In the genomic region with DNA sequence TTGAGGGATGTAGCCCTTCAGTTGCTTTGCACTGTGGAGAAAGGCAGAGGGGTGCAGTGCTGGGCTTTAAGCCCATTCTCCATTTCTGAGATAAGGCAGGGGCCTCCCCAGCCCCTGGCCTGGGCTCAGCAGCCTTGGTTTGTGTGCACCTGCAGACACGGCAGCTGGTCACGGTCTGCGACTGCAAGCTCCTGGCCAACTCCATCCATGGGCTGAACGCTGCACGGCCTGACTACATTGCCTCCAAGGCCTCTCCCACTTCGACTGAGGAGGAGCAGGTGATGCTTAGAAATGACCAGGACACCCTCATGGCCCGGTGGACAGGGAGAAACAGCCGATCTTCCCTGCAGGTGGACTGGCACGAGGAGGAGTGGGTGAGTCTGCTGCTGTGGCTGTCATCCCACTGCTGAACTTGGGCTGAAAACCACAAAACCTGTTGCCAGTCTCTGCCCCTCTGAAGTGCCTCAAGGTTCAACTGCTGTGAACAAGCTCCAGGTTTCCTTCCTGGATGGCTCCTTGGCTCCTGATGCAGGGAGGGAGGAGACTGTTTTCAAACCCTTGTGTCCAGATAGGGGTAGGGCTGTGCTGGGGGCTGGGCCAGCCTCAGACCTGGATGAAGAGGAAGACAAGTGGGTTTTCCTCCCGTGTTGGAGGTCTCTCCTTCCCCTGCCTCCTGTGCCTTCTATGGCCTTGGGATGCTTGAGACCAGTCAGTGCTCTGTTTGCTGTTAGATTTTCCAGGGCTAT, we compare ENCODE assay signal across 24 cellular contexts. TPM values are rescaled to one million over a fixed set of nuclear protein-coding genes. Genes with fewer than 3 reads are reported as not detected.
DNase-seq lines count a peak whose midpoint lies in the region; ATAC-seq and TF ChIP-seq lines count a peak whose summit lies in the region.
"Had no signal": no experiment of that assay in that cellular context is flagged by ENCODE, and none has a peak within 500 bp of the region (broad histone marks: within the 10 kb centered on the region; RNA-seq: fewer than 3 reads in every experiment).

No MANE protein-coding gene starts in this region.

- H3K9me3 ChIP-seq in T-helper 17 cell (ENCODE audit: control insufficient read depth, low read length, poor library complexity, severe bottlenecking): no peaks in the 10 kb centered on the region
- H3K9me3 ChIP-seq: A549, BE2C, gastroesophageal sphincter, MG63, SK-N-SH, transverse colon had no signal

- peak overlapping the region; percentile 43 for H3K27ac Mint-ChIP-seq in activated CD8-positive, alpha-beta T cell treated with anti-CD3 and anti-CD28 coated beads for 36 hours
- no peak overlapping the region for H3K27ac Mint-ChIP-seq in activated CD8-positive, alpha-beta T cell treated with anti-CD3 and anti-CD28 coated beads, Interleukin-2, amount 10 ng/mL, durations not matched to agents 7 days and 5 days
- H3K27ac Mint-ChIP-seq in T-helper 17 cell (peak overlapping the region; percentile 21), mesothelial cell of epicardium (no peak overlapping the region)

- ATAC-seq in activated CD8-positive, alpha-beta T cell treated with anti-CD3 and anti-CD28 coated beads for 36 hours: no peak
- no peak for ATAC-seq in activated CD8-positive, alpha-beta T cell treated with anti-CD3 and anti-CD28 coated beads, Interleukin-2, amount 10 ng/mL, durations not matched to agents 7 days and 5 days
- ATAC-seq in T-helper 17 cell (no peak), GM18505 (IDR thresholded peaks at IDR 0.05; ENCODE audit: unreplicated experiment) (no peak)
- ATAC-seq: A549; gastroesophageal sphincter; stimulated activated naive CD8-positive, alpha-beta T cell treated with anti-CD3 and anti-CD28 coated beads, Interleukin-15, amount 100 ng/mL, for 72 hours had no signal

- TF ChIP-seq CTCF in activated CD8-positive, alpha-beta T cell treated with anti-CD3 and anti-CD28 coated beads for 36 hours (IDR thresholded peaks at IDR 0.05): no peak
- no peak for TF ChIP-seq CTCF in mesothelial cell of epicardium (IDR thresholded peaks at IDR 0.05; ENCODE audit: unreplicated experiment)

- no peaks in the 10 kb centered on the region for H3K9me3 Mint-ChIP-seq in activated CD8-positive, alpha-beta T cell treated with anti-CD3 and anti-CD28 coated beads for 36 hours
- H3K9me3 Mint-ChIP-seq in activated CD8-positive, alpha-beta T cell treated with anti-CD3 and anti-CD28 coated beads, Interleukin-2, amount 10 ng/mL, durations not matched to agents 7 days and 5 days (ENCODE audit: insufficient read depth): no peaks in the 10 kb centered on the region
- H3K9me3 Mint-ChIP-seq in mesothelial cell of epicardium: no peaks in the 10 kb centered on the region
- H3K9me3 Mint-ChIP-seq: H9; IgD-negative memory B cell; stimulated activated naive CD8-positive, alpha-beta T cell treated with anti-CD3 and anti-CD28 coated beads, Interleukin-15, amount 100 ng/mL, for 72 hours had no signal

- DNase-seq in activated CD8-positive, alpha-beta T cell treated with anti-CD3 and anti-CD28 coated beads for 36 hours: no peak
- DNase-seq in activated CD8-positive, alpha-beta T cell treated with anti-CD3 and anti-CD28 coated beads, Interleukin-2, amount 10 ng/mL, durations not matched to agents 7 days and 5 days: no peak
- peak; percentile 70 for DNase-seq in DMS79 (lab: John Stamatoyannopoulos, UW)
- DNase-seq in T-helper 17 cell: no peak
- DNase-seq in posterior vena cava (ENCODE audit: low spot score): peak; percentile 60
- DNase-seq in mesothelial cell of epicardium (ENCODE audit: low spot score in 2 of 2, unreplicated experiment in 2 of 2): no peak
- DNase-seq in NCI-H1105 treated with DMSO at 0.1 percent for 48 hours (lab: John Stamatoyannopoulos, UW): no peak
- DNase-seq: activated CD4-positive, CD25-positive, alpha-beta regulatory T cell; BE2C; brain microvascular endothelial cell; H9; islet precursor cell; MG63; NCI-H1436 treated with DMSO at 0.1 percent for 48 hours; NCI-H526 treated with DMSO at 0.1 percent for 48 hours; SK-N-SH; stimulated activated CD4-positive, alpha-beta T cell treated with anti-CD3 and anti-CD28 coated beads, Interleukin-4, amount 100 ng/mL, for 24 hours; stimulated activated naive CD8-positive, alpha-beta T cell treated with anti-CD3 and anti-CD28 coated beads, Interleukin-15, amount 100 ng/mL, for 72 hours; T-helper 9 cell; transverse colon had no signal

- H3K4me3 Mint-ChIP-seq in activated CD8-positive, alpha-beta T cell treated with anti-CD3 and anti-CD28 coated beads for 36 hours: no peak overlapping the region
- H3K4me3 Mint-ChIP-seq in activated CD8-positive, alpha-beta T cell treated with anti-CD3 and anti-CD28 coated beads, Interleukin-2, amount 10 ng/mL, durations not matched to agents 7 days and 5 days: no peak overlapping the region
- H3K4me3 Mint-ChIP-seq in T-helper 17 cell (no peak overlapping the region), mesothelial cell of epicardium (no peak overlapping the region)
- H3K4me3 Mint-ChIP-seq: H9; stimulated activated naive CD8-positive, alpha-beta T cell treated with anti-CD3 and anti-CD28 coated beads, Interleukin-15, amount 100 ng/mL, for 72 hours had no signal

- peaks cover 74% of the 10 kb centered on the region for H3K4me1 Mint-ChIP-seq in activated CD8-positive, alpha-beta T cell treated with anti-CD3 and anti-CD28 coated beads for 36 hours (ENCODE audit: low read depth)
- H3K4me1 Mint-ChIP-seq in activated CD8-positive, alpha-beta T cell treated with anti-CD3 and anti-CD28 coated beads, Interleukin-2, amount 10 ng/mL, durations not matched to agents 7 days and 5 days (ENCODE audit: low read depth): peaks cover 97% of the 10 kb centered on the region
- H3K4me1 Mint-ChIP-seq in T-helper 17 cell (peaks cover 32% of the 10 kb centered on the region), mesothelial cell of epicardium (no peaks in the 10 kb centered on the region)
- H3K4me1 Mint-ChIP-seq: H9 had no signal

- intact Hi-C loops in activated CD8-positive, alpha-beta T cell treated with anti-CD3 and anti-CD28 coated beads for 36 hours (cut with micrococcal nuclease): no loop called here
- intact Hi-C loops in posterior vena cava (cut with DNase I): no loop called here

- H3K36me3 Mint-ChIP-seq in activated CD8-positive, alpha-beta T cell treated with anti-CD3 and anti-CD28 coated beads for 36 hours (ENCODE audit: low read depth): peaks cover 55% of the 10 kb centered on the region
- peaks cover 87% of the 10 kb centered on the region for H3K36me3 Mint-ChIP-seq in activated CD8-positive, alpha-beta T cell treated with anti-CD3 and anti-CD28 coated beads, Interleukin-2, amount 10 ng/mL, durations not matched to agents 7 days and 5 days (ENCODE audit: low read depth)
- H3K36me3 Mint-ChIP-seq in T-helper 17 cell (ENCODE audit: low read depth): peaks cover 23% of the 10 kb centered on the region
- H3K36me3 Mint-ChIP-seq in mesothelial cell of epicardium: peaks cover 26% of the 10 kb centered on the region

- H3K27me3 Mint-ChIP-seq in activated CD8-positive, alpha-beta T cell treated with anti-CD3 and anti-CD28 coated beads for 36 hours: no peaks in the 10 kb centered on the region
- H3K27me3 Mint-ChIP-seq in activated CD8-positive, alpha-beta T cell treated with anti-CD3 and anti-CD28 coated beads, Interleukin-2, amount 10 ng/mL, durations not matched to agents 7 days and 5 days (ENCODE audit: low read depth): no peaks in the 10 kb centered on the region
- H3K27me3 Mint-ChIP-seq in T-helper 17 cell (no peaks in the 10 kb centered on the region), mesothelial cell of epicardium (ENCODE audit: low read depth) (no peaks in the 10 kb centered on the region)
- H3K27me3 Mint-ChIP-seq: IgD-negative memory B cell; stimulated activated naive CD8-positive, alpha-beta T cell treated with anti-CD3 and anti-CD28 coated beads, Interleukin-15, amount 100 ng/mL, for 72 hours had no signal

- no peak for TF ChIP-seq POLR2A in GM18505 (IDR thresholded peaks at IDR 0.05; ENCODE audit: borderline replicate concordance, extremely low read depth, insufficient read depth, insufficient read length)

- POLR2A ChIA-PET in activated CD8-positive, alpha-beta T cell treated with anti-CD3 and anti-CD28 coated beads for 36 hours (lab: Charles Lee): no interaction called here
- POLR2A ChIA-PET in activated CD8-positive, alpha-beta T cell treated with anti-CD3 and anti-CD28 coated beads, Interleukin-2, amount 10 ng/mL, durations not matched to agents 7 days and 5 days (lab: Charles Lee): no interaction called here

- CTCF ChIA-PET in activated CD8-positive, alpha-beta T cell treated with anti-CD3 and anti-CD28 coated beads for 36 hours (lab: Charles Lee): interaction anchor here (2.4 kb wide), 1 partner anchor 141 kb away, joined by 6 read pairs; no protein-coding TSS in a partner anchor
- CTCF ChIA-PET in activated CD8-positive, alpha-beta T cell treated with anti-CD3 and anti-CD28 coated beads, Interleukin-2, amount 10 ng/mL, durations not matched to agents 7 days and 5 days (lab: Charles Lee): no interaction called here

RNA-seq across cellular contexts. Expression of a gene that starts 54.0 kb away (rescaled TPM):
- total RNA-seq in activated CD8-positive, alpha-beta T cell treated with anti-CD3 and anti-CD28 coated beads for 36 hours: 10 to 100 TPM; 27.5 to 32.7 TPM
- total RNA-seq in activated CD8-positive, alpha-beta T cell treated with anti-CD3 and anti-CD28 coated beads, Interleukin-2, amount 10 ng/mL, durations not matched to agents 7 days and 5 days: 10 to 100 TPM; 18.8 to 21.8 TPM
- 10 to 100 TPM; 20.0 to 20.7 TPM for total RNA-seq in T-helper 17 cell
- total RNA-seq in posterior vena cava: 10 to 100 TPM; 19.5 to 25.5 TPM
- 39.0 to 41.8 TPM (median 39.3 TPM) in 3 replicates for total RNA-seq in mesothelial cell of epicardium

RNA-seq across cellular contexts. Expression of a gene that starts 54.1 kb away (rescaled TPM):
- total RNA-seq in activated CD8-positive, alpha-beta T cell treated with anti-CD3 and anti-CD28 coated beads for 36 hours: 10 to 100 TPM; 24.8 to 28.3 TPM
- total RNA-seq in activated CD8-positive, alpha-beta T cell treated with anti-CD3 and anti-CD28 coated beads, Interleukin-2, amount 10 ng/mL, durations not matched to agents 7 days and 5 days: 10 to 100 TPM; 25.5 to 26.1 TPM
- 10 to 100 TPM; 12.0 to 14.8 TPM for total RNA-seq in T-helper 17 cell
- total RNA-seq in posterior vena cava: 10 to 100 TPM; 36.3 to 45.6 TPM
- total RNA-seq in mesothelial cell of epicardium: 43.9 to 45.0 TPM (median 44.6 TPM) in 3 replicates

Comparison
In these comparisons a context has a peak if more than half of its experiments do, and no peak if none do; other contexts are left out.
1. H3K27ac Mint-ChIP-seq: peak in activated CD8-positive, alpha-beta T cell treated with anti-CD3 and anti-CD28 coated beads for 36 hours (single experiment) and T-helper 17 cell (single experiment); none in activated CD8-positive, alpha-beta T cell treated with anti-CD3 and anti-CD28 coated beads, Interleukin-2, amount 10 ng/mL, durations not matched to agents 7 days and 5 days (single experiment) and mesothelial cell of epicardium (single experiment).
2. DNase-seq: peak in DMS79 (single experiment) and posterior vena cava (single experiment); none in activated CD8-positive, alpha-beta T cell treated with anti-CD3 and anti-CD28 coated beads for 36 hours (single experiment), activated CD8-positive, alpha-beta T cell treated with anti-CD3 and anti-CD28 coated beads, Interleukin-2, amount 10 ng/mL, durations not matched to agents 7 days and 5 days (single experiment), T-helper 17 cell (0 of 3), mesothelial cell of epicardium (0 of 2) and NCI-H1105 treated with DMSO at 0.1 percent for 48 hours (single experiment).